ENCODE assay signal across 1 cellular context in the genomic region with DNA sequence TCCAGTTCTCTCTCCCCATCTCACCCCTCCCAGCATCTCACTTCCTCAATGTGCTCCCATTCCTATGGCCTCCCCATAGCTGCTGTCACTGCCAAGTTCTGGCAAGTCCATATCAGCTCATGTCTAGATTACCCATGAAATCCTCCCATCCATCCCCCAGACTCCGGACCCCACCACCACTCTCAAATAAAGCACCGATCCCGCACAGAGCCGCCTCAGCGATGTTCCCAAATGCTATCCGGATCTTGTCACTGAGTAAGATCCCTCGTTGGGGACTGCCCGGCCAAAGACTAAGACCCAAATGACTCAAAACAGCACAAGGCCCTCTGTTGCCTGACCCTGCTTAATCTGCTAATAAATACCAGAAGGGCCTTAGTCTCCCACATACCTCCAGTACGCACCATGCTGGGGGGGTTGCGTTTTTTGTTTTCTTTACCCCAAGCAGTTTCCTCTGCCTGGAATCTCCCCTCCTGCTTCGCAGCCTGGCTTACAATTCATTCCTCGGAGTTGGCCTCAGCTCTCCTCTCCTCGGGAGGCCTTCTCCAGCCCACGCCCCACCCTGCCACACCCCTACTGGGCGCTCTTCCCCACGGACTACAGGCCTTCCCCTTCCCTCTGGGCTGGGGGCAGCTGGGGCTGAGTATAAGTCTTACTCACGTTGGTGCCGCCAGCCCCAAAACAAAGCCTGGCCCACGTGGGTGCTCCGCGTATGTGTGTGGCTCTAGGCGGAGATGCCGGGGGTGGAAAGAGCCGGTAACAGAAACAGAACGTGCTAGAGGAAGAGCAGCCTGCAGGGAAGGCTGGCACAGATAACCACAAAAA.
A peak's percentile ranks its signal among the peaks of the same experiment; 100 is the strongest.
TF ChIP-seq lines count a peak whose summit lies in the region.

No MANE protein-coding gene starts in this region.

TF ChIP-seq in A549, 52 proteins besides CTCF, POLR2A, EP300 and RAD21 (continued from another document):
- TF ChIP-seq, protein P1, sequence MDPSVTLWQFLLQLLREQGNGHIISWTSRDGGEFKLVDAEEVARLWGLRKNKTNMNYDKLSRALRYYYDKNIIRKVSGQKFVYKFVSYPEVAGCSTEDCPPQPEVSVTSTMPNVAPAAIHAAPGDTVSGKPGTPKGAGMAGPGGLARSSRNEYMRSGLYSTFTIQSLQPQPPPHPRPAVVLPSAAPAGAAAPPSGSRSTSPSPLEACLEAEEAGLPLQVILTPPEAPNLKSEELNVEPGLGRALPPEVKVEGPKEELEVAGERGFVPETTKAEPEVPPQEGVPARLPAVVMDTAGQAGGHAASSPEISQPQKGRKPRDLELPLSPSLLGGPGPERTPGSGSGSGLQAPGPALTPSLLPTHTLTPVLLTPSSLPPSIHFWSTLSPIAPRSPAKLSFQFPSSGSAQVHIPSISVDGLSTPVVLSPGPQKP (IDR thresholded peaks at IDR 0.05; ENCODE audit: low read depth, low read length), result no peak
- TF ChIP-seq GATA3 (IDR thresholded peaks at IDR 0.05; ENCODE audit: borderline replicate concordance) (peak; percentile 23; the same call in 1 of the 2 replicates), KDM5A (IDR thresholded peaks at IDR 0.05) (no peak), HOXB5 (CRISPR knock-in tag; IDR thresholded peaks at IDR 0.05) (0 out of 2 replicates have a peak, but pooled peaks have one; percentile 56), JUN (IDR thresholded peaks at IDR 0.05) (peak; percentile 34 to 76; a peak in 3 of 5 replicates), NR3C1 (IDR thresholded peaks at IDR 0.05) (no peak), RCOR1 (IDR thresholded peaks at IDR 0.05; ENCODE audit: low read depth, low read length) (no peak), HDAC2 (IDR thresholded peaks at IDR 0.05) (no peak), FOSL2 (IDR thresholded peaks at IDR 0.05) (no peak), FOSL2 (CRISPR knock-in tag; IDR thresholded peaks at IDR 0.05) (no peak; the same call in none of the 2 replicates), TP53 (CRISPR knock-in tag; IDR thresholded peaks at IDR 0.05) (peak; percentile 81), NPAS2 (CRISPR knock-in tag; IDR thresholded peaks at IDR 0.05; ENCODE audit: borderline replicate concordance) (no peak), HEYL (CRISPR knock-in tag; IDR thresholded peaks at IDR 0.05) (no peak)
- TF ChIP-seq, protein P2, sequence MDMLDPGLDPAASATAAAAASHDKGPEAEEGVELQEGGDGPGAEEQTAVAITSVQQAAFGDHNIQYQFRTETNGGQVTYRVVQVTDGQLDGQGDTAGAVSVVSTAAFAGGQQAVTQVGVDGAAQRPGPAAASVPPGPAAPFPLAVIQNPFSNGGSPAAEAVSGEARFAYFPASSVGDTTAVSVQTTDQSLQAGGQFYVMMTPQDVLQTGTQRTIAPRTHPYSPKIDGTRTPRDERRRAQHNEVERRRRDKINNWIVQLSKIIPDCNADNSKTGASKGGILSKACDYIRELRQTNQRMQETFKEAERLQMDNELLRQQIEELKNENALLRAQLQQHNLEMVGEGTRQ (IDR thresholded peaks at IDR 0.05), result peak; percentile 60
- TF ChIP-seq, protein P3, sequence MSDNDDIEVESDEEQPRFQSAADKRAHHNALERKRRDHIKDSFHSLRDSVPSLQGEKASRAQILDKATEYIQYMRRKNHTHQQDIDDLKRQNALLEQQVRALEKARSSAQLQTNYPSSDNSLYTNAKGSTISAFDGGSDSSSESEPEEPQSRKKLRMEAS (IDR thresholded peaks at IDR 0.05), result peak; percentile 82
- TF ChIP-seq, protein P4, sequence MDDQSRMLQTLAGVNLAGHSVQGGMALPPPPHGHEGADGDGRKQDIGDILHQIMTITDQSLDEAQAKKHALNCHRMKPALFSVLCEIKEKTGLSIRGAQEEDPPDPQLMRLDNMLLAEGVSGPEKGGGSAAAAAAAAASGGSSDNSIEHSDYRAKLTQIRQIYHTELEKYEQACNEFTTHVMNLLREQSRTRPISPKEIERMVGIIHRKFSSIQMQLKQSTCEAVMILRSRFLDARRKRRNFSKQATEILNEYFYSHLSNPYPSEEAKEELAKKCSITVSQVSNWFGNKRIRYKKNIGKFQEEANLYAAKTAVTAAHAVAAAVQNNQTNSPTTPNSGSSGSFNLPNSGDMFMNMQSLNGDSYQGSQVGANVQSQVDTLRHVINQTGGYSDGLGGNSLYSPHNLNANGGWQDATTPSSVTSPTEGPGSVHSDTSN (IDR thresholded peaks at IDR 0.05), result no peak
TF ChIP-seq in A549: peak in this region for 11.
